ENCODE assay signal across 18 cellular contexts in genomic region chr17:20919990-20920812, GRCh38.
A peak's percentile ranks its signal among the peaks of the same experiment; 100 is the strongest.
DNase-seq lines count a peak whose midpoint lies in the region; ATAC-seq and TF ChIP-seq lines count a peak whose summit lies in the region.
"Had no signal": no experiment of that assay in that cellular context is flagged by ENCODE, and none has a peak within 500 bp of the region (broad histone marks: within the 10 kb centered on the region; RNA-seq: fewer than 3 reads in every experiment).

No MANE protein-coding gene starts in this region.

- H3K4me1 Mint-ChIP-seq in endodermal cell (peaks cover 22% of the 10 kb centered on the region), mesothelial cell of epicardium (peaks cover 32% of the 10 kb centered on the region)

- H3K4me3 Mint-ChIP-seq in endodermal cell = no peak overlapping the region
- H3K4me3 Mint-ChIP-seq in mesothelial cell of epicardium = no peak overlapping the region
- H3K4me3 Mint-ChIP-seq: activated CD8-positive, alpha-beta T cell treated with anti-CD3 and anti-CD28 coated beads, Interleukin-2, amount 10 ng/mL, durations not matched to agents 7 days and 5 days; naive B cell had no signal

- H3K36me3 ChIP-seq in SK-N-SH (replicated peaks in 1 of 2; ENCODE audit: control insufficient read depth in 1 of 2, insufficient read depth in 2 of 2, low read length in 1 of 2) (peaks cover 4 to 26% of the 10 kb centered on the region in 2 experiments), endodermal cell (ENCODE audit: control insufficient read depth, insufficient read depth, low read length) (no peaks in the 10 kb centered on the region), upper lobe of right lung (no peaks in the 10 kb centered on the region), colonic mucosa (no peaks in the 10 kb centered on the region)
- H3K36me3 ChIP-seq: pancreas had no signal

- peak overlapping the region; percentile 79; the same call in 1 of the 2 replicates for H3K4me2 ChIP-seq in SK-N-SH

- peaks cover 72% of the 10 kb centered on the region for H3K79me2 ChIP-seq in SK-N-SH (ENCODE audit: insufficient read depth)

- ATAC-seq in upper lobe of right lung = no peak
- ATAC-seq: activated CD8-positive, alpha-beta T cell treated with anti-CD3 and anti-CD28 coated beads, Interleukin-2, amount 10 ng/mL, durations not matched to agents 7 days and 5 days had no signal

- H4K20me1 ChIP-seq in SK-N-SH (ENCODE audit: insufficient read depth) = no peaks in the 10 kb centered on the region

- no peaks in the 10 kb centered on the region for H3K27me3 Mint-ChIP-seq in endodermal cell (ENCODE audit: insufficient read depth)
- no peaks in the 10 kb centered on the region for H3K27me3 Mint-ChIP-seq in mesothelial cell of epicardium (ENCODE audit: low read depth)

- H3K36me3 Mint-ChIP-seq in endodermal cell (ENCODE audit: low read depth) = peaks cover 17% of the 10 kb centered on the region
- peaks cover 28% of the 10 kb centered on the region for H3K36me3 Mint-ChIP-seq in mesothelial cell of epicardium
- H3K36me3 Mint-ChIP-seq: naive B cell had no signal

- TF ChIP-seq EP300 in SK-N-SH (IDR thresholded peaks at IDR 0.05; ENCODE audit: borderline replicate concordance in 1 of 2, low read depth in 1 of 2, low read length in 1 of 2) = no peak

- no peak overlapping the region for H2AFZ ChIP-seq in SK-N-SH (ENCODE audit: low read depth)

- peak overlapping the region; percentile 89 for H3K27ac Mint-ChIP-seq in endodermal cell
- peak overlapping the region; percentile 97 for H3K27ac Mint-ChIP-seq in mesothelial cell of epicardium
- H3K27ac Mint-ChIP-seq: activated CD8-positive, alpha-beta T cell treated with anti-CD3 and anti-CD28 coated beads, Interleukin-2, amount 10 ng/mL, durations not matched to agents 7 days and 5 days; naive B cell had no signal

- H3K9me3 ChIP-seq in SK-N-SH (no peaks in the 10 kb centered on the region), endodermal cell (ENCODE audit: control insufficient read depth, low read length) (no peaks in the 10 kb centered on the region), upper lobe of right lung (no peaks in the 10 kb centered on the region), colonic mucosa (no peaks in the 10 kb centered on the region)
- H3K9me3 ChIP-seq: pancreas had no signal

- TF ChIP-seq CTCF in SK-N-SH (IDR thresholded peaks at IDR 0.05) (no peak), endodermal cell (conservative IDR thresholded peaks at IDR 0.05) (no peak), mesothelial cell of epicardium (IDR thresholded peaks at IDR 0.05; ENCODE audit: unreplicated experiment) (no peak), upper lobe of right lung (IDR thresholded peaks at IDR 0.05) (no peak), colonic mucosa (IDR thresholded peaks at IDR 0.05) (no peak)

- H3F3A ChIP-seq in SK-N-SH (replicated peaks; ENCODE audit: insufficient read depth) = peaks cover 38% of the 10 kb centered on the region

- POLR2A ChIA-PET in SK-N-SH (lab: Yijun Ruan, JAX) = no interaction called here

- DNase-seq in SK-N-SH = no peak
- DNase-seq in endodermal cell = no peak
- DNase-seq in mesothelial cell of epicardium (ENCODE audit: low spot score in 2 of 2, unreplicated experiment in 2 of 2) = no peak
- DNase-seq in upper lobe of right lung = no peak
- DNase-seq in activated CD4-positive, CD25-positive, alpha-beta regulatory T cell treated with anti-CD3 and anti-CD28 coated beads, Interleukin-2, amount 50 U/mL, for 72 hours = no peak
- no peak for DNase-seq in AG08396 (ENCODE audit: low spot score)
- no peak for DNase-seq in colonic mucosa
- DNase-seq: activated CD8-positive, alpha-beta T cell treated with anti-CD3 and anti-CD28 coated beads, Interleukin-2, amount 10 ng/mL, durations not matched to agents 7 days and 5 days; COR-L47; dermis blood vessel endothelial cell; DMS79; H7; KBM-7; naive B cell; NCI-H1436 treated with DMSO at 0.1 percent for 48 hours; NCI-H526; pancreas; stimulated activated CD4-positive, alpha-beta T cell treated with anti-CD3 and anti-CD28 coated beads, Interleukin-1b, Interleukin-23, amount 100 ng/mL, for 48 hours had no signal

- H3K4me3 ChIP-seq in SK-N-SH (ENCODE audit: low read depth in 2 of 2, low read length in 1 of 2) = no peak overlapping the region; a peak in 1 of 4 replicates
- no peak overlapping the region for H3K4me3 ChIP-seq in endodermal cell (ENCODE audit: low read length)
- H3K4me3 ChIP-seq in upper lobe of right lung = no peak overlapping the region
- H3K4me3 ChIP-seq in colonic mucosa = no peak overlapping the region
- H3K4me3 ChIP-seq: pancreas had no signal

- no peaks in the 10 kb centered on the region for H3K9me2 ChIP-seq in SK-N-SH

- H3K9me3 Mint-ChIP-seq in endodermal cell = peaks cover 10% of the 10 kb centered on the region
- H3K9me3 Mint-ChIP-seq in mesothelial cell of epicardium = peaks cover 3% of the 10 kb centered on the region

- 79% methylated on average over 4 of the region's 4 CpGs for WGBS in SK-N-SH (ENCODE audit: low lambda C conversion rate)
- 92 to 94% methylated on average over 2 to 3 of the region's 4 CpGs for WGBS in endodermal cell (ENCODE audit: insufficient coverage in 1 of 2, insufficient read length in 1 of 2), 2 experiments

- peak overlapping the region; percentile 69 to 96 for H3K27ac ChIP-seq in SK-N-SH (ENCODE audit: low read depth in 2 of 2, low read length in 1 of 2)
- peak overlapping the region; percentile 2 for H3K27ac ChIP-seq in endodermal cell (ENCODE audit: low read depth, low read length)
- peak overlapping the region; percentile 36 for H3K27ac ChIP-seq in upper lobe of right lung
- H3K27ac ChIP-seq in colonic mucosa = no peak overlapping the region
- H3K27ac ChIP-seq: pancreas had no signal

- H3K9ac ChIP-seq in SK-N-SH (no peak overlapping the region), endodermal cell (ENCODE audit: extremely low read depth, low read length, poor library complexity, severe bottlenecking) (peak overlapping the region; percentile 69), colonic mucosa (ENCODE audit: low read depth in 2 of 2, low read length in 2 of 2) (no peak overlapping the region)

- H3K27me3 ChIP-seq in SK-N-SH (ENCODE audit: insufficient read depth) (no peaks in the 10 kb centered on the region), endodermal cell (ENCODE audit: control insufficient read depth, insufficient read depth, low read length, poor library complexity, severe bottlenecking) (no peaks in the 10 kb centered on the region), upper lobe of right lung (no peaks in the 10 kb centered on the region), colonic mucosa (no peaks in the 10 kb centered on the region)
- H3K27me3 ChIP-seq: pancreas had no signal

- no peak for TF ChIP-seq RAD21 in SK-N-SH (IDR thresholded peaks at IDR 0.05; ENCODE audit: low read length)

- H3K4me1 ChIP-seq in SK-N-SH (ENCODE audit: control insufficient read depth in 1 of 2, insufficient read depth in 2 of 2, low read depth in 1 of 2, low read length in 1 of 2) = peaks cover 3 to 42% of the 10 kb centered on the region in 2 experiments
- peaks cover 7% of the 10 kb centered on the region for H3K4me1 ChIP-seq in endodermal cell (ENCODE audit: control insufficient read depth, insufficient read depth, low read length)
- H3K4me1 ChIP-seq in upper lobe of right lung = no peaks in the 10 kb centered on the region
- no peaks in the 10 kb centered on the region for H3K4me1 ChIP-seq in colonic mucosa
- H3K4me1 ChIP-seq: pancreas had no signal

- intact Hi-C loops in upper lobe of right lung (cut with DNase I) = no loop called here
- intact Hi-C loops in colonic mucosa (cut with DNase I) = no loop called here

- CTCF ChIA-PET in SK-N-SH (lab: Yijun Ruan, JAX) = no interaction called here

TF ChIP-seq in SK-N-SH, 30 proteins besides CTCF, POLR2A, EP300 and RAD21 (continues in another document):
- no peak for TF ChIP-seq GABPA (IDR thresholded peaks at IDR 0.05; ENCODE audit: low read depth)
- TF ChIP-seq POLR2AphosphoS5 (IDR thresholded peaks at IDR 0.05; ENCODE audit: low read depth, low read length) = no peak
- TF ChIP-seq FOXM1 (IDR thresholded peaks at IDR 0.05; ENCODE audit: low read depth) = no peak
- no peak for TF ChIP-seq ZBTB33 (IDR thresholded peaks at IDR 0.05; ENCODE audit: borderline replicate concordance, low read depth)
- no peak for TF ChIP-seq IRF3 (IDR thresholded peaks at IDR 0.05; ENCODE audit: low read depth, low read length)
- TF ChIP-seq PBX3 (IDR thresholded peaks at IDR 0.05) = no peak
- no peak for TF ChIP-seq NFIC (IDR thresholded peaks at IDR 0.05; ENCODE audit: borderline replicate concordance)
- no peak for TF ChIP-seq EZH2phosphoT487 (IDR thresholded peaks at IDR 0.05; ENCODE audit: borderline replicate concordance, low read depth)
